In the genomic region with DNA sequence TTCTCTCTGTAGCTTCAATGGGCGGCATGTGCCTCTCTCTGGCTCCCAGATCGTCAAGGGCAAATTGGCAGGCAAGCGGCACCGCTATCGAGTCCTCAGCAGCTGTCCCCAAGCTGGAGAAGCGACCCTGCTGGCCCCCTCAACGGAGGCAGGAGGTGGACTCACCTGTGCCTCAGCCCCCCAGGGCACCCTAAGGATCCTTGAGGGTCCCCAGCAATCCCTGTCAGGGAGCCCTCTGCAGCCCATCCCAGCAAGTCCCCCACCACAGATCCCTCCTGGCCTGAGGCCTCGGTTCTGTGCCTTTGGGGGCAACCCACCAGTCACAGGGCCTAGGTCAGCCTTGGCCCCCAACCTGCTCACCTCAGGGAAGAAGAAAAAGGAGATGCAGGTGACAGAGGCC, we compare ENCODE assay signal across 2 cellular contexts.
TF ChIP-seq lines count a peak whose summit lies in the region.

No MANE protein-coding gene starts in this region.

TF ChIP-seq in K562, 482 proteins besides CTCF, POLR2A, EP300 and RAD21:
- TF ChIP-seq POLR2G (IDR thresholded peaks at IDR 0.05; ENCODE audit: low read depth, low read length) (peak; percentile 54), DNMT1 (IDR thresholded peaks at IDR 0.05) (no peak)
TF ChIP-seq in K562: peak in this region for 1.

TF ChIP-seq in GM12891, 5 proteins besides CTCF, POLR2A, EP300 and RAD21:
- TF ChIP-seq TAF1 (IDR thresholded peaks at IDR 0.05; ENCODE audit: low read depth, low read length) (no peak), POLR2AphosphoS5 (IDR thresholded peaks at IDR 0.05; ENCODE audit: low read depth, low read length) (no peak), SPI1 (IDR thresholded peaks at IDR 0.05; ENCODE audit: low read depth, low read length) (no peak), PAX5 (IDR thresholded peaks at IDR 0.05; ENCODE audit: insufficient read depth, low read length, severe bottlenecking) (no peak), POU2F2 (IDR thresholded peaks at IDR 0.05; ENCODE audit: low read depth, low read length) (no peak)
TF ChIP-seq in GM12891: peak in this region for 0.
